Comparison of ENCODE assay signal across 8 cellular contexts in the genomic region with DNA sequence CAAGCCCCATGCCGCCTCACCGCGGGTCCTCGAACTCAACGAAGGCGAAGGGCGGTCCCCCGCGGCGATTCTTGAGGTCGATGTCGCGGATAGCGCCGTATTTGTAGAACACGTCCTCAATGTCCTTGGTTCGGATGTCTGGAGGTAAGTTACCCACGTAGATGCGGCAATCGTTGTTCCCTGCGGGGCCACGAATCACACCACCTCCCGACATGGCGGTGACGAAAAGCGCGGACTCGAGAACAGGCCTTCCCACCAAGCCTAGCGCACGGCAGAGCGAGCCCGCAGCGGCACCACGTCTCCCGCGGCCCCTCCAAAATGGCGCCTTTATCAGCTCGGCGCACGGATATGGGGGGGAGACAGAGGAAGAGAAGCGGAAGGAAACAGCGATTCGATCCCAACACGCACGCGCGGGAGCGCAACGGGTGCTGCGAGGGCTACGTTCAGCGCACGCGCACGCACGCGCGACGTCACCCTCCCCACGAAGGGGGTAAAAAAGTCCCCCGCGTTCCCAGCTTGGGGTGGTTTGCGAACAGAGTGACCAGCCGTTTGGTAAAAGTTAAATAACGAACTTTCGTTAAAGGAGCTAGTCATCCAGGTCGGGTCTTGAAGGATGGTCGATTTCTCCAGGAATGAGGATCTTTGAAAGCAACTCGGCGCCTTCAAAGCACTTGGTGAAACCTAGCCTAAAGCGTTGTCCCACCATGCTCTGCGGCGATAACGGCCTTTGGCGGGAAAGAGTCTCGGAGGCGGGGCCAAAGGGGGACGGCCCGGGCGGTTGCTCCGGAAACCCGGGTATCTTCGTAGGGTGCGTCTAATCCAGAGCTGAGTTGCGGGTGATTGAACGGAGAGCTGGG. TPM values are rescaled to one million over a fixed set of nuclear protein-coding genes. Genes with fewer than 3 reads are reported as not detected.
A peak's percentile ranks its signal among the peaks of the same experiment; 100 is the strongest.
DNase-seq lines count a peak whose midpoint lies in the region; ATAC-seq, FAIRE-seq and TF ChIP-seq lines count a peak whose summit lies in the region.

A gene with protein sequence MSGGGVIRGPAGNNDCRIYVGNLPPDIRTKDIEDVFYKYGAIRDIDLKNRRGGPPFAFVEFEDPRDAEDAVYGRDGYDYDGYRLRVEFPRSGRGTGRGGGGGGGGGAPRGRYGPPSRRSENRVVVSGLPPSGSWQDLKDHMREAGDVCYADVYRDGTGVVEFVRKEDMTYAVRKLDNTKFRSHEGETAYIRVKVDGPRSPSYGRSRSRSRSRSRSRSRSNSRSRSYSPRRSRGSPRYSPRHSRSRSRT (minus strand): TSS at position 323 of the 857 bp plus-strand sequence. CDS start 109 bp downstream, at position 214.

- peak within 1 kb of the TSS; percentile 99 for H3K9ac ChIP-seq in SU-DHL-6 (ENCODE audit: low read length)

- peaks cover 48% of the 10 kb centered on the region for H3K79me2 ChIP-seq in SU-DHL-6 (ENCODE audit: insufficient read depth, low read length)

- DNase-seq in NCI-H128 (lab: John Stamatoyannopoulos, UW; ENCODE audit: unreplicated experiment) (peak; percentile 95), Right ventricle myocardium inferior (ENCODE audit: missing footprints) (peak; percentile 99), pancreas (peak; percentile 95 to 98 (median 97)), tibial artery (peak; percentile 96 to 98)
- peak; percentile 96 for DNase-seq in activated naive CD8-positive, alpha-beta T cell treated with anti-CD3 and anti-CD28 coated beads, Interleukin-2, amount 10 ng/mL, durations not matched to agents 7 days and 5 days

- peak within 1 kb of the TSS; percentile 96 for H3K4me3 ChIP-seq in SU-DHL-6 (ENCODE audit: insufficient read depth, low read length, poor library complexity, severe bottlenecking)
- H3K4me3 ChIP-seq in pancreas, result peak within 1 kb of the TSS; percentile 69 to 96 (median 88)
- H3K4me3 ChIP-seq in tibial artery, result peak within 1 kb of the TSS; percentile 87 to 90

- no peaks in the 10 kb centered on the region for H3K27me3 Mint-ChIP-seq in activated naive CD8-positive, alpha-beta T cell treated with anti-CD3 and anti-CD28 coated beads, Interleukin-2, amount 10 ng/mL, durations not matched to agents 7 days and 5 days

- H4K20me1 ChIP-seq in SU-DHL-6 (ENCODE audit: low read depth, low read length), result peaks cover 39% of the 10 kb centered on the region

- no peaks in the 10 kb centered on the region for H3K27me3 ChIP-seq in SU-DHL-6 (ENCODE audit: low read length)
- no peaks in the 10 kb centered on the region for H3K27me3 ChIP-seq in pancreas
- H3K27me3 ChIP-seq in tibial artery, result no peaks in the 10 kb centered on the region

- ATAC-seq in HG02678 (IDR thresholded peaks at IDR 0.05; ENCODE audit: unreplicated experiment) (peak; percentile 90), Right ventricle myocardium inferior (peak; percentile 96), pancreas (peak; percentile 92 to 97 (median 94))
- peak; percentile 86 for ATAC-seq in activated naive CD8-positive, alpha-beta T cell treated with anti-CD3 and anti-CD28 coated beads, Interleukin-2, amount 10 ng/mL, durations not matched to agents 7 days and 5 days (ENCODE audit: low read depth)

- no peaks in the 10 kb centered on the region for H3K9me2 ChIP-seq in SU-DHL-6 (replicated peaks; ENCODE audit: insufficient read depth, low read length)

- H3K4me1 Mint-ChIP-seq in activated naive CD8-positive, alpha-beta T cell treated with anti-CD3 and anti-CD28 coated beads, Interleukin-2, amount 10 ng/mL, durations not matched to agents 7 days and 5 days, result peaks cover 43% of the 10 kb centered on the region

- no peak for TF ChIP-seq CTCF in SU-DHL-6 (IDR thresholded peaks at IDR 0.05; ENCODE audit: insufficient read depth, low read length, poor library complexity, severe bottlenecking)
- TF ChIP-seq CTCF in pancreas (IDR thresholded peaks at IDR 0.05), result no peak
- TF ChIP-seq CTCF in tibial artery (IDR thresholded peaks at IDR 0.05), result no peak

- POLR2A ChIA-PET in activated naive CD8-positive, alpha-beta T cell treated with anti-CD3 and anti-CD28 coated beads, Interleukin-2, amount 10 ng/mL, durations not matched to agents 7 days and 5 days (lab: Charles Lee), result interaction anchor here (0.6 to 4.6 kb wide), 31 partner anchors 10 to 624 kb away, joined by 3 to 49 read pairs (median 4); partner anchors contain the start of genes CUEDC1, DYNLL2, MRPS23 and MTMR4

- H3K9me3 ChIP-seq in SU-DHL-6 (ENCODE audit: insufficient read depth, low read length), result no peaks in the 10 kb centered on the region
- H3K9me3 ChIP-seq in pancreas, result no peaks in the 10 kb centered on the region
- no peaks in the 10 kb centered on the region for H3K9me3 ChIP-seq in tibial artery

- peak; percentile 91 for TF ChIP-seq POLR2A in GM10847 (IDR thresholded peaks at IDR 0.05; ENCODE audit: extremely low read depth, insufficient read length)

- H3K36me3 Mint-ChIP-seq in activated naive CD8-positive, alpha-beta T cell treated with anti-CD3 and anti-CD28 coated beads, Interleukin-2, amount 10 ng/mL, durations not matched to agents 7 days and 5 days, result peaks cover 35% of the 10 kb centered on the region

- peaks cover 36% of the 10 kb centered on the region for H3F3A ChIP-seq in SU-DHL-6 (ENCODE audit: insufficient read depth)

- H3K4me3 Mint-ChIP-seq in activated naive CD8-positive, alpha-beta T cell treated with anti-CD3 and anti-CD28 coated beads, Interleukin-2, amount 10 ng/mL, durations not matched to agents 7 days and 5 days, result peak within 1 kb of the TSS; percentile 98

- H3K27ac ChIP-seq in SU-DHL-6 (ENCODE audit: low read depth, low read length), result peak within 1 kb of the TSS; percentile 91
- peak within 1 kb of the TSS; percentile 88 to 98 (median 94) for H3K27ac ChIP-seq in pancreas
- H3K27ac ChIP-seq in tibial artery, result peak within 1 kb of the TSS; percentile 97 to 98

- peak within 1 kb of the TSS; percentile 83 for H2AFZ ChIP-seq in SU-DHL-6 (ENCODE audit: low read depth, low read length, severe bottlenecking)

- peak within 1 kb of the TSS; percentile 76 for H3K4me2 ChIP-seq in SU-DHL-6 (ENCODE audit: low read depth, low read length, poor library complexity, severe bottlenecking)

- intact Hi-C loops in Right ventricle myocardium inferior (cut with DNase I), result loop anchor here (1.0 to 2.0 kb wide), 2 partner anchors 76 to 106 kb away; partner anchors contain the start of gene DYNLL2
- intact Hi-C loops in pancreas (cut with DNase I), result no loop called here
- intact Hi-C loops in tibial artery (cut with DNase I; ENCODE audit: low total_unique reads), result loop anchor here (2.0 to 10.0 kb wide), 3 partner anchors 78 to 752 kb away; partner anchors contain the start of gene MSI2

- H3K4me1 ChIP-seq in pancreas (peaks cover 13 to 39% (median 28%) of the 10 kb centered on the region in 3 donors), tibial artery (peaks cover 0 to 44% (median 25%) of the 10 kb centered on the region in 4 donors)

- H3K9me3 Mint-ChIP-seq in activated naive CD8-positive, alpha-beta T cell treated with anti-CD3 and anti-CD28 coated beads, Interleukin-2, amount 10 ng/mL, durations not matched to agents 7 days and 5 days, result no peaks in the 10 kb centered on the region

- H3K27ac Mint-ChIP-seq in activated naive CD8-positive, alpha-beta T cell treated with anti-CD3 and anti-CD28 coated beads, Interleukin-2, amount 10 ng/mL, durations not matched to agents 7 days and 5 days, result peak within 1 kb of the TSS; percentile 99

- WGBS in pancreas, 2 donors, result 0 to 1% methylated on average over 77 to 86 of the region's 86 CpGs

- peaks cover 40% of the 10 kb centered on the region for H3K36me3 ChIP-seq in SU-DHL-6 (ENCODE audit: low read length)
- H3K36me3 ChIP-seq in pancreas, result peaks cover 0 to 25% (median 4%) of the 10 kb centered on the region in 3 donors
- peaks cover 30 to 35% (median 33%) of the 10 kb centered on the region in 3 donors for H3K36me3 ChIP-seq in tibial artery

- peak; percentile 78 for FAIRE-seq in pancreas (lab: Jason Lieb, UNC)

RNA-seq across cellular contexts. Expression of the gene that starts here (rescaled TPM):
- total RNA-seq in activated naive CD8-positive, alpha-beta T cell treated with anti-CD3 and anti-CD28 coated beads, Interleukin-2, amount 10 ng/mL, durations not matched to agents 7 days and 5 days, result 100 to 1,000 TPM; 314 to 323 TPM
- total RNA-seq in Right ventricle myocardium inferior (92.8 TPM), pancreas (10 to 100 TPM; 37.5 to 95.2 (median 77.0) TPM)
- 10 to 100 TPM; 39.8 to 58.8 TPM for polyA plus RNA-seq in pancreas

Comparison
In these comparisons a context has a peak if more than half of its experiments do, and no peak if none do; other contexts are left out.
1. Peak in every context shown above with its lines: DNase-seq, ATAC-seq, H3K4me3 ChIP-seq and H3K27ac ChIP-seq.
2. intact Hi-C loops: an anchor here in Right ventricle myocardium inferior (1.0 to 2.0 kb wide) and tibial artery (2.0 to 10.0 kb wide); none called in pancreas.